Comparison of ENCODE assay signal across 34 cellular contexts in genomic region chr12:101243616-101244015, GRCh38. TPM values are rescaled to one million over a fixed set of nuclear protein-coding genes. Genes with fewer than 3 reads are reported as not detected.
"Had no signal": no experiment of that assay in that cellular context is flagged by ENCODE, and none has a peak within 500 bp of the region (broad histone marks: within the 10 kb centered on the region; RNA-seq: fewer than 3 reads in every experiment).

No MANE protein-coding gene starts in this region.

- H3K9me3 Mint-ChIP-seq: nephron, type B pancreatic cell had no signal

- DNase-seq: natural killer cell; occipital lobe; ovary; posterior cingulate gyrus; psoas muscle; right cardiac atrium; spleen; stimulated activated CD4-positive, alpha-beta T cell treated with anti-CD3 and anti-CD28 coated beads, Interleukin-12 subunit alpha, Interleukin-12 subunit beta, amount 100 ng/mL, for 4 hours; stimulated activated CD4-positive, alpha-beta T cell treated with anti-CD3 and anti-CD28 coated beads, Interleukin-1b, Interleukin-23, amount 100 ng/mL, for 48 hours; stimulated activated CD4-positive, alpha-beta T cell treated with anti-CD3 and anti-CD28 coated beads, Interleukin-4, amount 100 ng/mL, for 1 hour; stimulated activated CD4-positive, alpha-beta T cell treated with anti-CD3 and anti-CD28 coated beads, Interleukin-4, amount 100 ng/mL, for 4 hours; stimulated activated CD8-positive, alpha-beta memory T cell treated with anti-CD3 and anti-CD28 coated beads, Interleukin-4, amount 100 ng/mL, for 48 hours; stimulated activated naive CD4-positive, alpha-beta T cell; stimulated activated naive CD8-positive, alpha-beta T cell treated with anti-CD3 and anti-CD28 coated beads, Interleukin-15, amount 100 ng/mL, for 72 hours; stimulated activated naive CD8-positive, alpha-beta T cell treated with anti-CD3 and anti-CD28 coated beads, Interleukin-15, Interleukin-2, amounts not matched to agents 100 U/mL and 50 U/mL, for 24 hours; substantia nigra; testis; tibial artery; transverse colon; upper lobe of right lung; uterus had no signal

- H3K27ac ChIP-seq: neural progenitor cell, ovary, parathyroid adenoma, psoas muscle, skin epidermis, spleen, suprapubic skin, testis, tibial artery, transverse colon, upper lobe of right lung, uterus had no signal

- ATAC-seq: natural killer cell; psoas muscle; right cardiac atrium; sciatic nerve; stimulated activated memory B cell treated with anti-CD40 and anti-IgM and Interleukin-4, amounts not matched to agents 10 μg/mL and 1 μg/mL and 100 μg/mL, for 72 hours; stimulated activated naive CD8-positive, alpha-beta T cell treated with anti-CD3 and anti-CD28 coated beads, Interleukin-15, amount 100 ng/mL, for 72 hours; stimulated activated naive CD8-positive, alpha-beta T cell treated with anti-CD3 and anti-CD28 coated beads, Interleukin-15, Interleukin-2, amounts not matched to agents 100 U/mL and 50 U/mL, for 24 hours; upper lobe of right lung had no signal

- H3K36me3 ChIP-seq: neural progenitor cell, ovary, spleen, suprapubic skin, tibial artery, transverse colon, upper lobe of right lung, uterus had no signal

- H3K4me3 Mint-ChIP-seq: natural killer cell; nephron; neural progenitor cell; stimulated activated memory B cell treated with anti-CD40 and anti-IgM and Interleukin-4, amounts not matched to agents 10 μg/mL and 1 μg/mL and 100 μg/mL, for 72 hours; stimulated activated naive CD8-positive, alpha-beta T cell treated with anti-CD3 and anti-CD28 coated beads, Interleukin-15, amount 100 ng/mL, for 72 hours; type B pancreatic cell had no signal

- H3K27me3 ChIP-seq: neural progenitor cell, ovary, suprapubic skin, testis, transverse colon, upper lobe of right lung, uterus had no signal

- H3K79me2 ChIP-seq: parathyroid adenoma had no signal

- H3K27ac Mint-ChIP-seq: natural killer cell; nephron; neural progenitor cell; stimulated activated memory B cell treated with anti-CD40 and anti-IgM and Interleukin-4, amounts not matched to agents 10 μg/mL and 1 μg/mL and 100 μg/mL, for 72 hours; stimulated activated naive CD8-positive, alpha-beta T cell treated with anti-CD3 and anti-CD28 coated beads, Interleukin-15, amount 100 ng/mL, for 72 hours; type B pancreatic cell had no signal

- H3K4me2 ChIP-seq: neural progenitor cell, smooth muscle cell had no signal

- H3K4me3 ChIP-seq: neural progenitor cell, ovary, psoas muscle, skin epidermis, smooth muscle cell, spleen, suprapubic skin, testis, tibial artery, transverse colon, upper lobe of right lung, uterus had no signal

- H3K9ac ChIP-seq: neural progenitor cell, parathyroid adenoma had no signal

- H3K36me3 Mint-ChIP-seq: natural killer cell; neural progenitor cell; stimulated activated memory B cell treated with anti-CD40 and anti-IgM and Interleukin-4, amounts not matched to agents 10 μg/mL and 1 μg/mL and 100 μg/mL, for 72 hours; type B pancreatic cell had no signal

- H3K4me1 Mint-ChIP-seq: natural killer cell; nephron; neural progenitor cell; stimulated activated memory B cell treated with anti-CD40 and anti-IgM and Interleukin-4, amounts not matched to agents 10 μg/mL and 1 μg/mL and 100 μg/mL, for 72 hours; stimulated activated naive CD8-positive, alpha-beta T cell treated with anti-CD3 and anti-CD28 coated beads, Interleukin-15, amount 100 ng/mL, for 72 hours had no signal

- H3K4me1 ChIP-seq: neural progenitor cell, parathyroid adenoma, psoas muscle, spleen, suprapubic skin, testis, tibial artery, transverse colon, upper lobe of right lung, uterus had no signal

- H3K9me3 ChIP-seq: ovary, psoas muscle, testis, tibial artery, transverse colon, upper lobe of right lung, uterus had no signal

- H2AFZ ChIP-seq: neural progenitor cell, parathyroid adenoma had no signal

- H3K27me3 Mint-ChIP-seq: progenitor cell of endocrine pancreas, type B pancreatic cell had no signal

RNA-seq across cellular contexts. Expression of gene SLC5A8, which starts 33.6 kb away (rescaled TPM):
- total RNA-seq: natural killer cell, osteoblast, psoas muscle, renal cortical epithelial cell, right cardiac atrium, sciatic nerve, smooth muscle cell, spleen had no signal
- polyA plus RNA-seq: psoas muscle, right cardiac atrium, smooth muscle cell, urinary bladder had no signal
